Comparison of ENCODE assay signal across 23 cellular contexts in genomic region chr18:55221577-55221976, GRCh38.
"Had no signal": no experiment of that assay in that cellular context is flagged by ENCODE, and none has a peak within 500 bp of the region (broad histone marks: within the 10 kb centered on the region; RNA-seq: fewer than 3 reads in every experiment).

No MANE protein-coding gene starts in this region.

- H3K27ac Mint-ChIP-seq: activated CD8-positive, alpha-beta T cell treated with anti-CD3 and anti-CD28 coated beads, Interleukin-2, amount 10 ng/mL, durations not matched to agents 7 days and 5 days; activated naive CD4-positive, alpha-beta T cell treated with anti-CD3 and anti-CD28 coated beads, Interleukin-2, amount 50 U/mL, for 24 hours; immature natural killer cell; natural killer cell treated with Interleukin-12 subunit alpha and Interleukin-12 subunit beta and Interleukin-15 and Interleukin-18, amount 100 ng/mL, for 72 hours; stimulated activated naive CD8-positive, alpha-beta T cell treated with anti-CD3 and anti-CD28 coated beads, Interleukin-15, Interleukin-2, amounts not matched to agents 100 ng/mL and 50 ng/mL, for 24 hours; T-helper 17 cell had no signal

- H3K4me1 ChIP-seq: left lung, prostate gland had no signal

- H3K36me3 ChIP-seq: brain microvascular endothelial cell, left lung, neutrophil, ovary, prostate gland had no signal

- H3K27me3 Mint-ChIP-seq: activated naive CD4-positive, alpha-beta T cell treated with anti-CD3 and anti-CD28 coated beads, Interleukin-2, amount 50 U/mL, for 24 hours; stimulated activated naive CD8-positive, alpha-beta T cell treated with anti-CD3 and anti-CD28 coated beads, Interleukin-15, Interleukin-2, amounts not matched to agents 100 ng/mL and 50 ng/mL, for 24 hours; T-helper 17 cell had no signal

- H3K4me3 Mint-ChIP-seq: activated CD8-positive, alpha-beta T cell treated with anti-CD3 and anti-CD28 coated beads, Interleukin-2, amount 10 ng/mL, durations not matched to agents 7 days and 5 days; activated naive CD4-positive, alpha-beta T cell treated with anti-CD3 and anti-CD28 coated beads, Interleukin-2, amount 50 U/mL, for 24 hours; immature natural killer cell; natural killer cell treated with Interleukin-12 subunit alpha and Interleukin-12 subunit beta and Interleukin-15 and Interleukin-18, amount 100 ng/mL, for 72 hours; stimulated activated naive CD8-positive, alpha-beta T cell treated with anti-CD3 and anti-CD28 coated beads, Interleukin-15, Interleukin-2, amounts not matched to agents 100 ng/mL and 50 ng/mL, for 24 hours; T-helper 17 cell had no signal

- H3K9me3 ChIP-seq: left lung, neutrophil, ovary, prostate gland, tibial artery had no signal

- H3K27me3 ChIP-seq: brain microvascular endothelial cell, left lung, neutrophil, ovary, tibial artery had no signal

- H3K4me1 Mint-ChIP-seq: activated naive CD4-positive, alpha-beta T cell treated with anti-CD3 and anti-CD28 coated beads, Interleukin-2, amount 50 U/mL, for 24 hours; immature natural killer cell; T-helper 17 cell had no signal

- H3K27ac ChIP-seq: brain microvascular endothelial cell, left lung, neutrophil, ovary, prostate gland, tibial artery had no signal

- H3K36me3 Mint-ChIP-seq: activated naive CD4-positive, alpha-beta T cell treated with anti-CD3 and anti-CD28 coated beads, Interleukin-2, amount 50 U/mL, for 24 hours; natural killer cell treated with Interleukin-12 subunit alpha and Interleukin-12 subunit beta and Interleukin-15 and Interleukin-18, amount 100 ng/mL, for 72 hours had no signal

- ATAC-seq: activated CD8-positive, alpha-beta T cell treated with anti-CD3 and anti-CD28 coated beads, Interleukin-2, amount 10 ng/mL, durations not matched to agents 7 days and 5 days; left lung; natural killer cell treated with Interleukin-12 subunit alpha and Interleukin-12 subunit beta and Interleukin-15 and Interleukin-18, amount 100 ng/mL, for 72 hours; T-helper 17 cell had no signal

- H3K4me3 ChIP-seq: left lung, ovary, prostate gland, tibial artery had no signal

- DNase-seq: activated CD4-positive, alpha-beta T cell treated with anti-CD3 and anti-CD28 coated beads for 48 hours; activated CD8-positive, alpha-beta T cell treated with anti-CD3 and anti-CD28 coated beads, Interleukin-2, amount 10 ng/mL, durations not matched to agents 7 days and 5 days; activated gamma-delta T cell treated with Interleukin-2 at 50 U/mL for 16 hours; aorta; brain microvascular endothelial cell; central memory CD4-positive, alpha-beta T cell; effector memory CD4-positive, alpha-beta T cell; foreskin melanocyte; immature natural killer cell; kidney glomerular epithelial cell; left lung; mammary epithelial cell; midbrain; ovary; stimulated activated CD4-positive, alpha-beta T cell treated with anti-CD3 and anti-CD28 coated beads, Interleukin-4, amount 100 ng/mL, for 1 hour; substantia nigra; T-helper 17 cell; tibial artery had no signal

- H3K9me3 Mint-ChIP-seq: natural killer cell treated with Interleukin-12 subunit alpha and Interleukin-12 subunit beta and Interleukin-15 and Interleukin-18, amount 100 ng/mL, for 72 hours; stimulated activated naive CD8-positive, alpha-beta T cell treated with anti-CD3 and anti-CD28 coated beads, Interleukin-15, Interleukin-2, amounts not matched to agents 100 ng/mL and 50 ng/mL, for 24 hours had no signal
